20 cellular contexts compared by ENCODE assay signal in the genomic region with DNA sequence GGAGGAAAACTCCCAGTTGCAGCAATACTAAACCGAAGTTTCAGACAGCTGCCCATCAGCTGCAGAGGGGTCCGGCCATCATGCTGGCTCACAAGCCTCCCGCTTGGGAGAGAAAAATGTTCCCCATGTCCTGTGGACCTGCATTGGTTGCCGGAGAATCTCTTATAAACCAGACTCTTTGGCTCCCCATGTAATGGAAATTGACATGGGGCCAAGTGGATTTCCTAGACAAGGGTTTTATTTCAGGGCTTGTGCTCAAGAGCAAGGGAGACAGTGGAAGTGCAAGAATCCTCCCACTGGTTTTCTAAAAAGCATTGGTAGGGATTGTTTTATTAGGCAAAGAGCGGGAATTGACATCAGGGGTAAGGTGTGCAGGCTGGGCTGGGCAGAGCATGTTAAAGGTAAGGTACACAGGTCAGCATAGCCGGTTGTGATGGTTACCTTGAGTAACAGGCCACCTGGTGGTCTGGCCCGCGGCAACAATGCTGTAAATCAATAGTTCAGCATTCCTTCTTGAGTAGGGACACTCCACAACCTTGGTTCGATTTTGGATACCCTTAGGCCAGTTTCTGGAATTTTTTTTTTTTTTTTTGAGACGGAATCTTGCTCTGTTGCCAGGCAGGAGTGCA.
"Had no signal": no experiment of that assay in that cellular context is flagged by ENCODE, and none has a peak within 500 bp of the region (broad histone marks: within the 10 kb centered on the region; RNA-seq: fewer than 3 reads in every experiment).

No MANE protein-coding gene starts in this region.

- H3K4me1 ChIP-seq: left lung, lower lobe of right lung, parathyroid adenoma, sigmoid colon, spleen, testis, tibial artery, upper lobe of left lung had no signal

- H3K79me2 ChIP-seq: parathyroid adenoma had no signal

- H3K36me3 Mint-ChIP-seq: natural killer cell; stimulated activated memory B cell treated with anti-CD40 and anti-IgM and Interleukin-4, amounts not matched to agents 10 μg/mL and 1 μg/mL and 100 μg/mL, for 72 hours had no signal

- H3K27ac ChIP-seq: left lung, lower lobe of right lung, neutrophil, parathyroid adenoma, sigmoid colon, spleen, testis, tibial artery, upper lobe of left lung had no signal

- H3K9me3 ChIP-seq: left lung, lower lobe of right lung, neutrophil, sigmoid colon, spleen, testis, tibial artery, upper lobe of left lung had no signal

- H3K4me3 Mint-ChIP-seq: effector memory CD8-positive, alpha-beta T cell; natural killer cell; neural crest cell; stimulated activated memory B cell treated with anti-CD40 and anti-IgM and Interleukin-4, amounts not matched to agents 10 μg/mL and 1 μg/mL and 100 μg/mL, for 72 hours had no signal

- H3K27ac Mint-ChIP-seq: effector memory CD8-positive, alpha-beta T cell; natural killer cell; progenitor cell of endocrine pancreas; stimulated activated memory B cell treated with anti-CD40 and anti-IgM and Interleukin-4, amounts not matched to agents 10 μg/mL and 1 μg/mL and 100 μg/mL, for 72 hours had no signal

- H3K27me3 ChIP-seq: left lung, sigmoid colon, spleen, testis, tibial artery, upper lobe of left lung had no signal

- H2AFZ ChIP-seq: parathyroid adenoma had no signal

- H3K9ac ChIP-seq: parathyroid adenoma had no signal

- H3K4me1 Mint-ChIP-seq: natural killer cell; neural crest cell; stimulated activated memory B cell treated with anti-CD40 and anti-IgM and Interleukin-4, amounts not matched to agents 10 μg/mL and 1 μg/mL and 100 μg/mL, for 72 hours had no signal

- H3K4me3 ChIP-seq: left lung, lower lobe of right lung, sigmoid colon, spleen, testis, tibial artery, upper lobe of left lung had no signal

- H3K9me3 Mint-ChIP-seq: effector memory CD8-positive, alpha-beta T cell; natural killer cell; neural crest cell had no signal

- DNase-seq: cerebellar nuclear complex; cortex of kidney; effector memory CD8-positive, alpha-beta T cell; left cardiac atrium; left lung; lower lobe of right lung; natural killer cell; sigmoid colon; spleen; stimulated activated CD4-positive, alpha-beta T cell treated with anti-CD3 and anti-CD28 coated beads, Interleukin-4, amount 100 ng/mL, for 4 hours; stimulated activated naive CD8-positive, alpha-beta T cell treated with anti-CD3 and anti-CD28 coated beads, Interleukin-15, Interleukin-2, amounts not matched to agents 100 U/mL and 50 U/mL, for 24 hours; substantia nigra; testis; tibial artery; upper lobe of left lung had no signal

- H3K36me3 ChIP-seq: left lung, lower lobe of right lung, neutrophil, sigmoid colon, spleen, tibial artery, upper lobe of left lung had no signal

- ATAC-seq: effector memory CD8-positive, alpha-beta T cell; left cardiac atrium; left lung; lower lobe of right lung; natural killer cell; stimulated activated memory B cell treated with anti-CD40 and anti-IgM and Interleukin-4, amounts not matched to agents 10 μg/mL and 1 μg/mL and 100 μg/mL, for 72 hours; stimulated activated naive CD8-positive, alpha-beta T cell treated with anti-CD3 and anti-CD28 coated beads, Interleukin-15, Interleukin-2, amounts not matched to agents 100 U/mL and 50 U/mL, for 24 hours had no signal
